ENCODE assay signal across 8 cellular contexts in genomic region chr1:204417231-204417997, GRCh38. TPM values are rescaled to one million over a fixed set of nuclear protein-coding genes. Genes with fewer than 3 reads are reported as not detected.
DNase-seq lines count a peak whose midpoint lies in the region; ATAC-seq and TF ChIP-seq lines count a peak whose summit lies in the region.

No MANE protein-coding gene starts in this region.

- peak overlapping the region in 1 of 2 donors; percentile 11 for H3K4me3 ChIP-seq in prostate gland

- intact Hi-C loops in prostate gland (cut with DNase I) = no loop called here

- H3K4me1 Mint-ChIP-seq in activated T-cell treated with anti-CD3 and anti-CD28 coated beads, Interleukin-2, amount 50 U/mL, for 72 hours (ENCODE audit: low read depth) = peaks cover 53% of the 10 kb centered on the region

- peak; percentile 90 to 91 for ATAC-seq in activated T-cell treated with anti-CD3 and anti-CD28 coated beads, Interleukin-2, amount 50 U/mL, for 72 hours (replicated peaks in 1 of 2)
- ATAC-seq in HG02870 (IDR thresholded peaks at IDR 0.05; ENCODE audit: unreplicated experiment) (no peak), GM21786 (IDR thresholded peaks at IDR 0.05; ENCODE audit: unreplicated experiment) (no peak)

- peak overlapping the region; percentile 71 to 83 for H3K27ac ChIP-seq in prostate gland

- H3K36me3 Mint-ChIP-seq in activated T-cell treated with anti-CD3 and anti-CD28 coated beads, Interleukin-2, amount 50 U/mL, for 72 hours (ENCODE audit: insufficient read depth in 2 of 2) = no peaks in the 10 kb centered on the region

- peaks cover 16% of the 10 kb centered on the region for H3K4me1 ChIP-seq in prostate gland (replicated peaks)

- H3K4me3 Mint-ChIP-seq in activated T-cell treated with anti-CD3 and anti-CD28 coated beads, Interleukin-2, amount 50 U/mL, for 72 hours = peak overlapping the region; percentile 49 to 72

- H3K27me3 Mint-ChIP-seq in activated T-cell treated with anti-CD3 and anti-CD28 coated beads, Interleukin-2, amount 50 U/mL, for 72 hours (ENCODE audit: low read depth) = no peaks in the 10 kb centered on the region

- 8% methylated on average over 9 of the region's 9 CpGs for WGBS in prostate gland

- peak overlapping the region; percentile 21 for H3K27ac Mint-ChIP-seq in activated T-cell treated with anti-CD3 and anti-CD28 coated beads, Interleukin-2, amount 50 U/mL, for 72 hours

- peak; percentile 28 for TF ChIP-seq POLR2A in prostate gland (IDR thresholded peaks at IDR 0.05)

- no peaks in the 10 kb centered on the region for H3K9me3 Mint-ChIP-seq in activated T-cell treated with anti-CD3 and anti-CD28 coated beads, Interleukin-2, amount 50 U/mL, for 72 hours

- H3K9me3 ChIP-seq in prostate gland = no peaks in the 10 kb centered on the region

- H3K27me3 ChIP-seq in prostate gland (replicated peaks; ENCODE audit: insufficient read depth) = no peaks in the 10 kb centered on the region

- DNase-seq in DMS 273 treated with DMSO at 0.1 percent for 48 hours (lab: John Stamatoyannopoulos, UW) (peak; percentile 82), NCI-H2196 treated with DMSO at 0.1 percent for 48 hours (lab: John Stamatoyannopoulos, UW; ENCODE audit: unreplicated experiment) (peak; percentile 65), glomerular visceral epithelial cell (ENCODE audit: extremely low spot score) (peak; percentile 98), prostate gland (ENCODE audit: low spot score) (peak; percentile 88), ecto neural progenitor cell (ENCODE audit: low spot score) (no peak)
- DNase-seq in activated T-cell treated with anti-CD3 and anti-CD28 coated beads, Interleukin-2, amount 50 U/mL, for 72 hours = peak; percentile 35 to 51

- TF ChIP-seq CTCF in prostate gland (IDR thresholded peaks at IDR 0.05) = no peak

- H3K36me3 ChIP-seq in prostate gland = no peaks in the 10 kb centered on the region

RNA-seq across cellular contexts. Expression of gene PPP1R15B, which starts 5.8 kb away (rescaled TPM):
- total RNA-seq in activated T-cell treated with anti-CD3 and anti-CD28 coated beads, Interleukin-2, amount 50 U/mL, for 72 hours = 10 to 100 TPM; 82.9 to 94.2 TPM
- 10 to 100 TPM; 43.5 to 45.0 TPM for total RNA-seq in prostate gland

RNA-seq across cellular contexts. Expression of gene PLEKHA6, which starts 57.7 kb away (rescaled TPM):
- total RNA-seq in activated T-cell treated with anti-CD3 and anti-CD28 coated beads, Interleukin-2, amount 50 U/mL, for 72 hours = 1 to 10 TPM in 1 of 2 donors, under 1 TPM in 1; 0.31 to 3.4 TPM
- 10 to 100 TPM; 24.5 to 49.3 TPM for total RNA-seq in prostate gland

Comparison
In these comparisons a context has a peak if more than half of its experiments do, and no peak if none do; other contexts are left out.
1. ATAC-seq: peak in activated T-cell treated with anti-CD3 and anti-CD28 coated beads, Interleukin-2, amount 50 U/mL, for 72 hours (2 of 2); none in HG02870 (single experiment) and GM21786 (single experiment).
2. RNA of gene PLEKHA6, which starts 57.7 kb away (total RNA-seq): 24.5 to 49.3 TPM in prostate gland; 0.31 to 3.4 TPM in activated T-cell treated with anti-CD3 and anti-CD28 coated beads, Interleukin-2, amount 50 U/mL, for 72 hours; every median in the first group is over 4 times any median in the second.